ENCODE assay signal across 8 cellular contexts in genomic region chr22:20116376-20116950, GRCh38. TPM values are rescaled to one million over a fixed set of nuclear protein-coding genes. Genes with fewer than 3 reads are reported as not detected.
DNase-seq lines count a peak whose midpoint lies in the region; FAIRE-seq and TF ChIP-seq lines count a peak whose summit lies in the region.

No MANE protein-coding gene starts in this region.

- peak overlapping the region; percentile 81 to 82 for H3K4me3 ChIP-seq in CD4-positive, alpha-beta memory T cell (ENCODE audit: low read length in 2 of 2)
- H3K4me3 ChIP-seq in OCI-LY7 (ENCODE audit: low read depth, low read length, poor library complexity, severe bottlenecking), result peak overlapping the region; percentile 98
- peak overlapping the region; percentile 80 for H3K4me3 ChIP-seq in epithelial cell of esophagus (ENCODE audit: low read length)
- H3K4me3 ChIP-seq in neural cell (ENCODE audit: low read length), result peak overlapping the region; percentile 98

- no peaks in the 10 kb centered on the region for H3K27me3 ChIP-seq in CD4-positive, alpha-beta memory T cell (ENCODE audit: insufficient read depth, low read length)
- H3K27me3 ChIP-seq in neural cell (ENCODE audit: insufficient read depth, low read depth, low read length), result no peaks in the 10 kb centered on the region

- TF ChIP-seq EP300 in neural cell (conservative IDR thresholded peaks at IDR 0.05; ENCODE audit: poor library complexity, severe bottlenecking), result no peak

- H3F3A ChIP-seq in neural cell (ENCODE audit: insufficient read depth, low read length, poor library complexity, severe bottlenecking), result no peaks in the 10 kb centered on the region

- no peaks in the 10 kb centered on the region for H3K9me3 ChIP-seq in CD4-positive, alpha-beta memory T cell (ENCODE audit: control insufficient read depth in 1 of 2, low read length in 2 of 2)
- no peaks in the 10 kb centered on the region for H3K9me3 ChIP-seq in OCI-LY7 (ENCODE audit: low read length)
- H3K9me3 ChIP-seq in neural cell (ENCODE audit: low read length), result no peaks in the 10 kb centered on the region

- peaks cover 44% of the 10 kb centered on the region for H3K4me1 ChIP-seq in CD4-positive, alpha-beta memory T cell (ENCODE audit: insufficient read depth, low read length)
- H3K4me1 ChIP-seq in OCI-LY7 (ENCODE audit: insufficient read depth, low read length, poor library complexity, severe bottlenecking), result peaks cover 38% of the 10 kb centered on the region

- CTCF ChIA-PET in CD4-positive, alpha-beta memory T cell (lab: Charles Lee; ENCODE audit: partially characterized antibody), result no interaction called here
- CTCF ChIA-PET in OCI-LY7 (lab: Charles Lee; ENCODE audit: unreplicated experiment), result interaction anchor here (0.6 kb wide), 1 partner anchor 12 kb away, joined by 3 read pairs; no protein-coding TSS in a partner anchor

- H3K4me2 ChIP-seq in OCI-LY7 (ENCODE audit: low read length) (peak overlapping the region; percentile 74), neural cell (ENCODE audit: low read length) (peak overlapping the region; percentile 62)

- intact Hi-C loops in CD4-positive, alpha-beta memory T cell (cut with micrococcal nuclease), result loop anchor here (2.0 kb wide), 1 partner anchor 938 kb away; the partner anchor contains the start of gene SLC25A1
- intact Hi-C loops in OCI-LY7 (cut with micrococcal nuclease; ENCODE audit: unreplicated experiment), result no loop called here

- H3K4me3 Mint-ChIP-seq in CD4-positive, alpha-beta memory T cell, result peak overlapping the region; percentile 83 to 93 (median 92)

- H3K36me3 ChIP-seq in CD4-positive, alpha-beta memory T cell (ENCODE audit: insufficient read depth, low read length), result peaks cover 54% of the 10 kb centered on the region
- H3K36me3 ChIP-seq in OCI-LY7 (ENCODE audit: insufficient read depth, low read length) (peaks cover 84% of the 10 kb centered on the region), neural cell (ENCODE audit: insufficient read depth, low read length) (peaks cover 6% of the 10 kb centered on the region)

- H3K4me1 Mint-ChIP-seq in CD4-positive, alpha-beta memory T cell, result peaks cover 17 to 48% (median 30%) of the 10 kb centered on the region in 4 donors

- TF ChIP-seq RAD21 in neural cell (conservative IDR thresholded peaks at IDR 0.05), result no peak

- H2AFZ ChIP-seq in OCI-LY7 (ENCODE audit: low read length) (peak overlapping the region; percentile 9; the same call in 1 of the 2 replicates), neural cell (ENCODE audit: low read depth, low read length) (peak overlapping the region; percentile 45)

- peaks cover 59% of the 10 kb centered on the region for H3K79me2 ChIP-seq in OCI-LY7 (ENCODE audit: insufficient read depth, low read depth, low read length)
- peaks cover 38% of the 10 kb centered on the region for H3K79me2 ChIP-seq in neural cell (replicated peaks; ENCODE audit: insufficient read depth, low read length)

- H3K36me3 Mint-ChIP-seq in CD4-positive, alpha-beta memory T cell, result peaks cover 7 to 46% of the 10 kb centered on the region in 2 donors

- TF ChIP-seq CTCF in OCI-LY7 (conservative IDR thresholded peaks at IDR 0.05; ENCODE audit: low read length) (no peak), epithelial cell of esophagus (IDR thresholded peaks at IDR 0.05; ENCODE audit: insufficient read depth, low read depth, low read length, missing control alignments) (no peak), neural cell (IDR thresholded peaks at IDR 0.05; ENCODE audit: poor library complexity, severe bottlenecking) (no peak)

- peak overlapping the region; percentile 85 for H3K27ac ChIP-seq in CD4-positive, alpha-beta memory T cell (ENCODE audit: low read depth, low read length)
- peak overlapping the region; percentile 63 for H3K27ac ChIP-seq in OCI-LY7 (ENCODE audit: low read depth, low read length, poor library complexity, severe bottlenecking)
- peak overlapping the region; percentile 78 for H3K27ac ChIP-seq in neural cell (ENCODE audit: low read length)

- BruUV-seq in OCI-LY7 (replicated peaks; lab: Mats Ljungman, UMichigan), result TSS peak; percentile 73

- H3K27me3 Mint-ChIP-seq in CD4-positive, alpha-beta memory T cell, result no peaks in the 10 kb centered on the region

- DNase-seq in CD4-positive, alpha-beta memory T cell, result no peak
- DNase-seq in OCI-LY7 (ENCODE audit: low spot score), result no peak
- no peak for DNase-seq in epithelial cell of esophagus (ENCODE audit: low read depth)
- DNase-seq in NCI-H524 treated with DMSO at 0.1 percent for 48 hours (lab: John Stamatoyannopoulos, UW), result no peak
- DNase-seq in AG20443 (ENCODE audit: low spot score), result no peak
- DNase-seq in HTR-8/SVneo (ENCODE audit: insufficient read length, low spot score), result no peak
- no peak for DNase-seq in NCI-H187 (lab: John Stamatoyannopoulos, UW)

- FAIRE-seq in HTR-8/SVneo (lab: Jason Lieb, UNC), result no peak

- peak overlapping the region; percentile 93 for H3K9ac ChIP-seq in neural cell (ENCODE audit: low read length)

- POLR2A ChIA-PET in CD4-positive, alpha-beta memory T cell (lab: Charles Lee; ENCODE audit: partially characterized antibody), result interaction anchor here (0.6 to 2.9 kb wide), 13 partner anchors 11 to 451 kb away, joined by 3 to 30 read pairs (median 6); partner anchors contain the start of genes COMT, DGCR6L, TANGO2 and TXNRD2
- POLR2A ChIA-PET in OCI-LY7 (lab: Charles Lee), result interaction anchor here (1.0 kb wide), 1 partner anchor 25 kb away, joined by 3 read pairs; no protein-coding TSS in a partner anchor

- no peaks in the 10 kb centered on the region for H3K9me2 ChIP-seq in OCI-LY7 (ENCODE audit: insufficient read depth, low read length)
- no peaks in the 10 kb centered on the region for H3K9me2 ChIP-seq in neural cell (ENCODE audit: insufficient read depth, low read length)

- peak overlapping the region; percentile 92 to 96 (median 95) for H3K27ac Mint-ChIP-seq in CD4-positive, alpha-beta memory T cell

- no peaks in the 10 kb centered on the region for H3K9me3 Mint-ChIP-seq in CD4-positive, alpha-beta memory T cell

- H4K20me1 ChIP-seq in OCI-LY7 (ENCODE audit: insufficient read depth, low read length), result peaks cover 9% of the 10 kb centered on the region; the same call in 1 of the 2 replicates
- H4K20me1 ChIP-seq in neural cell (ENCODE audit: insufficient read depth), result no peaks in the 10 kb centered on the region

TF ChIP-seq in neural cell, 6 proteins besides CTCF, POLR2A, EP300 and RAD21 (continues in another document):
- TF ChIP-seq EZH2 (IDR thresholded peaks at IDR 0.05; ENCODE audit: borderline replicate concordance, insufficient read depth, low read length, poor library complexity, severe bottlenecking) (no peak), TAF1 (IDR thresholded peaks at IDR 0.05; ENCODE audit: low read depth) (no peak), POLR2AphosphoS5 (IDR thresholded peaks at IDR 0.05) (no peak), MXI1 (conservative IDR thresholded peaks at IDR 0.05; ENCODE audit: poor library complexity, severe bottlenecking) (no peak), SMC3 (conservative IDR thresholded peaks at IDR 0.05; ENCODE audit: poor library complexity) (no peak)

RNA-seq across cellular contexts. Expression of gene RANBP1, which starts 0.6 kb away (rescaled TPM):
- total RNA-seq in CD4-positive, alpha-beta memory T cell, result 10 to 100 TPM; 61.9 to 67.9 TPM
- polyA plus RNA-seq in CD4-positive, alpha-beta memory T cell, result 100 to 1,000 TPM in 1 of 2 donors, 10 to 100 TPM in 1; 87.0 to 111 TPM
- 570 and 652 TPM in 2 replicates for total RNA-seq in OCI-LY7 (2014; rRNA removed; shearing (Covaris generic))
- 398 and 406 TPM in 2 replicates for total RNA-seq in OCI-LY7 (2022)
- polyA plus RNA-seq in neural cell, result 341 and 360 TPM in 2 replicates
- polyA minus RNA-seq in neural cell, result 159 and 183 TPM in 2 replicates

RNA-seq across cellular contexts. Expression of gene TRMT2A, which starts 0.6 kb away (rescaled TPM):
- total RNA-seq in CD4-positive, alpha-beta memory T cell, result 100 to 1,000 TPM; 110 to 126 TPM
- polyA plus RNA-seq in CD4-positive, alpha-beta memory T cell, result 10 to 100 TPM; 28.0 to 37.5 TPM
- 118 and 126 TPM in 2 replicates for total RNA-seq in OCI-LY7 (2014; rRNA removed; shearing (Covaris generic))
- 97.5 and 104 TPM in 2 replicates for total RNA-seq in OCI-LY7 (2022)
- polyA plus RNA-seq in neural cell, result 96.7 and 103 TPM in 2 replicates
- 39.4 and 42.6 TPM in 2 replicates for polyA minus RNA-seq in neural cell

RNA-seq across cellular contexts. Expression of gene ZDHHC8, which starts 15.1 kb away (rescaled TPM):
- total RNA-seq in CD4-positive, alpha-beta memory T cell, result 10 to 100 TPM; 80.0 to 81.7 TPM
- 1 to 10 TPM; 1.0 to 7.0 TPM for polyA plus RNA-seq in CD4-positive, alpha-beta memory T cell
- 1.8 and 2.3 TPM in 2 replicates for total RNA-seq in OCI-LY7 (2014; rRNA removed; shearing (Covaris generic))
- 9.6 and 16.7 TPM in 2 replicates for total RNA-seq in OCI-LY7 (2022)
- polyA plus RNA-seq in neural cell, result 4.5 and 11.4 TPM in 2 replicates
- polyA minus RNA-seq in neural cell, result 5.6 and 7.3 TPM in 2 replicates

RNA-seq across cellular contexts. Expression of gene CCDC188, which starts 34.4 kb away (rescaled TPM):
- total RNA-seq in CD4-positive, alpha-beta memory T cell, result not detected
- not detected for polyA plus RNA-seq in CD4-positive, alpha-beta memory T cell
- total RNA-seq in OCI-LY7 (2014; rRNA removed; shearing (Covaris generic)), result not detected in 2 replicates
- total RNA-seq in OCI-LY7 (2022), result not detected in 2 replicates
- not detected in 2 replicates for polyA plus RNA-seq in neural cell
- not detected in 2 replicates for polyA minus RNA-seq in neural cell

RNA-seq across cellular contexts. Expression of gene DGCR8, which starts 36.4 kb away (rescaled TPM):
- total RNA-seq in CD4-positive, alpha-beta memory T cell, result 10 to 100 TPM; 47.6 to 48.2 TPM
- 1 to 10 TPM; 2.2 to 5.1 TPM for polyA plus RNA-seq in CD4-positive, alpha-beta memory T cell
- total RNA-seq in OCI-LY7 (2014; rRNA removed; shearing (Covaris generic)), result 49.5 and 53.4 TPM in 2 replicates
- 68.2 and 75.6 TPM in 2 replicates for total RNA-seq in OCI-LY7 (2022)
- 48.9 and 52.3 TPM in 2 replicates for polyA plus RNA-seq in neural cell
- 37.2 and 37.7 TPM in 2 replicates for polyA minus RNA-seq in neural cell

Comparison
In these comparisons a context has a peak if more than half of its experiments do, and no peak if none do; other contexts are left out.
1. RNA of gene RANBP1, which starts 0.6 kb away (total RNA-seq): 398 to 652 TPM in OCI-LY7; 61.9 to 67.9 TPM in CD4-positive, alpha-beta memory T cell; every median in the first group is over 4 times any median in the second.
2. RNA of gene ZDHHC8, which starts 15.1 kb away (total RNA-seq): 80.0 to 81.7 TPM in CD4-positive, alpha-beta memory T cell; 1.8 to 16.7 TPM in OCI-LY7; every median in the first group is over 4 times any median in the second.
3. Peak in every context shown above with its lines, with median percentiles within 50 percentile points of each other: H3K27ac ChIP-seq and H3K4me3 ChIP-seq.